Comparison of ENCODE assay signal across 18 cellular contexts in genomic region chr9:124222109-124222508, GRCh38. TPM values are rescaled to one million over a fixed set of nuclear protein-coding genes. Genes with fewer than 3 reads are reported as not detected.
DNase-seq lines count a peak whose midpoint lies in the region; ATAC-seq and TF ChIP-seq lines count a peak whose summit lies in the region.
"Had no signal": no experiment of that assay in that cellular context is flagged by ENCODE, and none has a peak within 500 bp of the region (broad histone marks: within the 10 kb centered on the region; RNA-seq: fewer than 3 reads in every experiment).

No MANE protein-coding gene starts in this region.

- H3K27me3 ChIP-seq in colonic mucosa, result no peaks in the 10 kb centered on the region
- no peaks in the 10 kb centered on the region for H3K27me3 ChIP-seq in tibial nerve
- H3K27me3 ChIP-seq in H7 (ENCODE audit: control insufficient read depth, insufficient read depth, low read length), result no peaks in the 10 kb centered on the region

- CTCF ChIA-PET in activated CD8-positive, alpha-beta memory T cell treated with anti-CD3 and anti-CD28 coated beads, Interleukin-2, amount 10 ng/mL, durations not matched to agents 7 days and 5 days (lab: Charles Lee), result interaction anchor here (0.8 to 1.2 kb wide), 2 partner anchors 50 to 95 kb away, joined by 3 read pairs; no protein-coding TSS in a partner anchor

- peak overlapping the region in 1 of 2 donors; percentile 29 for H3K9ac ChIP-seq in colonic mucosa (ENCODE audit: low read depth in 2 of 2, low read length in 2 of 2)

- no peaks in the 10 kb centered on the region for H3K36me3 Mint-ChIP-seq in activated CD8-positive, alpha-beta memory T cell treated with anti-CD3 and anti-CD28 coated beads, Interleukin-2, amount 10 ng/mL, durations not matched to agents 7 days and 5 days
- H3K36me3 Mint-ChIP-seq in memory B cell, result no peaks in the 10 kb centered on the region
- H3K36me3 Mint-ChIP-seq: CD4-positive, CD25-positive, alpha-beta regulatory T cell had no signal

- intact Hi-C loops in colonic mucosa (cut with DNase I), result no loop called here

- TF ChIP-seq POLR2A in tibial nerve (IDR thresholded peaks at IDR 0.05), result no peak

- H3K36me3 ChIP-seq in colonic mucosa (no peaks in the 10 kb centered on the region), tibial nerve (no peaks in the 10 kb centered on the region), H7 (replicated peaks; ENCODE audit: control insufficient read depth, insufficient read depth, low read length) (no peaks in the 10 kb centered on the region)

- H3K4me3 Mint-ChIP-seq in activated CD8-positive, alpha-beta memory T cell treated with anti-CD3 and anti-CD28 coated beads, Interleukin-2, amount 10 ng/mL, durations not matched to agents 7 days and 5 days, result no peak overlapping the region
- no peak overlapping the region for H3K4me3 Mint-ChIP-seq in memory B cell
- H3K4me3 Mint-ChIP-seq: GM23338 had no signal

- TF ChIP-seq EP300 in tibial nerve (IDR thresholded peaks at IDR 0.05), result no peak

- H3K9me3 Mint-ChIP-seq in activated CD8-positive, alpha-beta memory T cell treated with anti-CD3 and anti-CD28 coated beads, Interleukin-2, amount 10 ng/mL, durations not matched to agents 7 days and 5 days (ENCODE audit: low read depth), result no peaks in the 10 kb centered on the region
- no peaks in the 10 kb centered on the region for H3K9me3 Mint-ChIP-seq in memory B cell
- H3K9me3 Mint-ChIP-seq: GM23338 had no signal

- TF ChIP-seq CTCF in colonic mucosa (IDR thresholded peaks at IDR 0.05) (no peak), tibial nerve (IDR thresholded peaks at IDR 0.05) (no peak)

- no peaks in the 10 kb centered on the region for H3K9me3 ChIP-seq in colonic mucosa
- no peaks in the 10 kb centered on the region for H3K9me3 ChIP-seq in tibial nerve

- peaks cover 25% of the 10 kb centered on the region for H3K4me1 Mint-ChIP-seq in activated CD8-positive, alpha-beta memory T cell treated with anti-CD3 and anti-CD28 coated beads, Interleukin-2, amount 10 ng/mL, durations not matched to agents 7 days and 5 days
- H3K4me1 Mint-ChIP-seq in memory B cell, result peaks cover 54% of the 10 kb centered on the region

- H3K4me1 ChIP-seq in colonic mucosa (peaks cover 34% of the 10 kb centered on the region), tibial nerve (peaks cover 0 to 73% (median 44%) of the 10 kb centered on the region in 4 donors)

- no peak for ATAC-seq in activated CD8-positive, alpha-beta memory T cell treated with anti-CD3 and anti-CD28 coated beads, Interleukin-2, amount 10 ng/mL, durations not matched to agents 7 days and 5 days
- no peak for ATAC-seq in memory B cell (ENCODE audit: low read depth)
- no peak for ATAC-seq in GM19035 (IDR thresholded peaks at IDR 0.05; ENCODE audit: unreplicated experiment)
- ATAC-seq: GM23338, K562 had no signal

- peak; percentile 49 for DNase-seq in activated CD8-positive, alpha-beta memory T cell treated with anti-CD3 and anti-CD28 coated beads for 24 hours
- DNase-seq in activated CD8-positive, alpha-beta memory T cell treated with anti-CD3 and anti-CD28 coated beads, Interleukin-2, amount 10 ng/mL, durations not matched to agents 7 days and 5 days, result no peak
- DNase-seq in colonic mucosa (no peak), memory B cell (ENCODE audit: low spot score in 2 of 2) (no peak), tibial nerve (ENCODE audit: low spot score in 2 of 2) (no peak), glomerular visceral epithelial cell (ENCODE audit: extremely low spot score) (no peak), H7 (no peak)
- DNase-seq: 8988T; Calu3; CD4-positive, CD25-positive, alpha-beta regulatory T cell; DMS79 treated with DMSO at 0.1 percent for 48 hours; NCI-H1048; NCI-H2107; NCI-H226; NCI-H526 had no signal

- no peak overlapping the region for H3K27ac Mint-ChIP-seq in activated CD8-positive, alpha-beta memory T cell treated with anti-CD3 and anti-CD28 coated beads, Interleukin-2, amount 10 ng/mL, durations not matched to agents 7 days and 5 days
- peak overlapping the region; percentile 29 for H3K27ac Mint-ChIP-seq in memory B cell
- H3K27ac Mint-ChIP-seq: GM23338 had no signal

- peaks cover 33% of the 10 kb centered on the region for H3K27me3 Mint-ChIP-seq in activated CD8-positive, alpha-beta memory T cell treated with anti-CD3 and anti-CD28 coated beads, Interleukin-2, amount 10 ng/mL, durations not matched to agents 7 days and 5 days
- H3K27me3 Mint-ChIP-seq in memory B cell, result no peaks in the 10 kb centered on the region

- H3K4me3 ChIP-seq in colonic mucosa (no peak overlapping the region), tibial nerve (no peak overlapping the region), H7 (ENCODE audit: insufficient read depth, low read depth, low read length) (no peak overlapping the region)
- H3K4me3 ChIP-seq: GM23338, K562 had no signal

- H3K27ac ChIP-seq in colonic mucosa, result peak overlapping the region; percentile 83
- H3K27ac ChIP-seq in tibial nerve, result peak overlapping the region in 3 of 4 donors; percentile 34 to 83 (median 79)

- 84 to 88% methylated on average over 4 of the region's 4 CpGs for WGBS in tibial nerve, 2 donors

RNA-seq across cellular contexts. Expression of gene NEK6, which starts 35.6 kb away (rescaled TPM):
- 10 to 100 TPM in 1 of 2 experiments, 1 to 10 TPM in 1; 6.3 to 10.9 TPM for total RNA-seq in activated CD8-positive, alpha-beta memory T cell treated with anti-CD3 and anti-CD28 coated beads, Interleukin-2, amount 10 ng/mL, durations not matched to agents 7 days and 5 days
- 10 to 100 TPM; 77.8 to 83.4 TPM for total RNA-seq in colonic mucosa
- total RNA-seq in tibial nerve, result 10 to 100 TPM; 25.3 to 53.1 (median 43.3) TPM
- total RNA-seq in H7 (2014; rRNA removed; shearing (Covaris generic)), result 17.1 and 17.6 TPM in 2 replicates
